7 cellular contexts compared by ENCODE assay signal in the genomic region with DNA sequence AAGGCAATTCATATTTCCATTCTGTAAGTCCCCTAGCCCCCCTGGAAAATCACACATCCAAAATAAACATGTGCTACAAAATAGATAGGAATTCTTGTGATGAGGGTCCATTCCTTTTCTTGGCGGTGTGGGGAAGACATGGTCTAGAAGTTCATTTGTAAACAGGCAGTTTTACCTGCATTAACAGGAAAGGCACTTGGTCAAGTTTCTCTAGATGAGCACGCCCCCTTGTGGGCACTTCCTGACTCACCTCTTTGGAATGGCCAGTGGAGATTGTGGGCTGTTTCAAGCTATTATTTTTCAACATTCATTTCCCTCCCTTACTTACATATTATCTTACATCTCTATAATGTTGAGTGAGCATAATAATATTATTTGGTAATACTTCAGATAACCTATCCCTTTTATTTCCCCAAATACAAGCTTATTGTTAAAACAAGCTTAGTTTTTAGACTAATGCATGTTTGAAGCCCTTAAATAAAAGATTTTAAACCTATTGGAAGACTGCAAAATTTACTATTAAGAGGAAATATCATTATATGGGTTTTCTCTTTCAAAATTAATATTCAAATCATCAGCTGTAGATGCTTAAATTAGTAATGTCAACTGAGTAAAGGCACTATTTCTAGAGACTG.
DNase-seq lines count a peak whose midpoint lies in the region; ATAC-seq, FAIRE-seq and TF ChIP-seq lines count a peak whose summit lies in the region.

No MANE protein-coding gene starts in this region.

- no peak for FAIRE-seq in bronchial epithelial cell (lab: Jason Lieb, UNC)

- no peaks in the 10 kb centered on the region for H3K27me3 ChIP-seq in bronchial epithelial cell (ENCODE audit: control insufficient read depth, insufficient read depth, low read length)

- peak; percentile 78 for ATAC-seq in HG02642 (IDR thresholded peaks at IDR 0.05; ENCODE audit: poor library complexity, unreplicated experiment)

- DNase-seq in NCI-H2081 (lab: John Stamatoyannopoulos, UW) (peak; percentile 60 to 71), bronchial epithelial cell (ENCODE audit: low read depth) (peak; percentile 67), kidney tubule cell (ENCODE audit: low spot score) (peak; percentile 77)
- DNase-seq in stimulated activated CD4-positive, alpha-beta T cell treated with anti-CD3 and anti-CD28 coated beads, Interleukin-4, amount 100 ng/mL, for 24 hours: peak; percentile 67

- H3K4me3 ChIP-seq in bronchial epithelial cell (ENCODE audit: low read depth, low read length): no peak overlapping the region

- H3K27ac ChIP-seq in VCaP: no peak overlapping the region

- TF ChIP-seq CTCF in GM12874 (IDR thresholded peaks at IDR 0.05; ENCODE audit: insufficient read depth, low read depth, low read length) (peak; percentile 80), VCaP (conservative IDR thresholded peaks at IDR 0.05) (peak; percentile 95), bronchial epithelial cell (IDR thresholded peaks at IDR 0.05; ENCODE audit: insufficient read depth, low read length, severe bottlenecking) (peak; percentile 71)

- H3K36me3 ChIP-seq in bronchial epithelial cell (ENCODE audit: control insufficient read depth, insufficient read depth, low read length): no peaks in the 10 kb centered on the region
